Comparison of ENCODE assay signal across 21 cellular contexts in the genomic region with DNA sequence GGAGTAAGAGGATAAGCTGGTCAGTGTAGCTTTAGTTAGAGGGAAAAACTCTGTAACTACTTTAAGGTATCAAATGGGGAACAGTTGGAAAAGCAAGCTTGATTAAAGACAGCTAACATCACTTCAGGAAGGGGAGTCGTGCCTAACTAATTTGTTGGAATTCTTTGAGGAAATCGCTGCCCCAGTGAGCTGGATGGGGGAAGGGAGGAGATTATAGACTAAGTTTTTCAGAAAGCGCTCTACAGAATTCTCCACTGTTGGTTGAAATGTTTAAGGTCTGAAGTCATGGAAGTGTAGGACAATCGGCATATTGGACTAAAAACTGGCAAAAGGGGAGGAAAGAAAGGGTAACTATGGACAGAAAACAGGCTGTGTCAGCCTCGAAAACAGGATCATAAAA.
DNase-seq lines count a peak whose midpoint lies in the region; ATAC-seq and TF ChIP-seq lines count a peak whose summit lies in the region.
"Had no signal": no experiment of that assay in that cellular context is flagged by ENCODE, and none has a peak within 500 bp of the region (broad histone marks: within the 10 kb centered on the region; RNA-seq: fewer than 3 reads in every experiment).

No MANE protein-coding gene starts in this region.

- H3K27ac Mint-ChIP-seq in MCF 10A (ENCODE audit: low read depth, unreplicated experiment) = peak overlapping the region; percentile 29
- H3K27ac Mint-ChIP-seq in type B pancreatic cell = peak overlapping the region; percentile 19
- H3K27ac Mint-ChIP-seq: activated naive CD4-positive, alpha-beta T cell treated with anti-CD3 and anti-CD28 coated beads, Interleukin-2, amount 10 ng/mL, durations not matched to agents 7 days and 5 days; activated T-cell treated with anti-CD3 and anti-CD28 coated beads, Interleukin-2, amount 50 U/mL, for 24 hours; naive thymus-derived CD8-positive, alpha-beta T cell had no signal

- H3K9me3 Mint-ChIP-seq in MCF 10A (ENCODE audit: unreplicated experiment) (no peaks in the 10 kb centered on the region), type B pancreatic cell (peaks cover 4% of the 10 kb centered on the region)
- H3K9me3 Mint-ChIP-seq: activated naive CD4-positive, alpha-beta T cell treated with anti-CD3 and anti-CD28 coated beads, Interleukin-2, amount 10 ng/mL, durations not matched to agents 7 days and 5 days; activated T-cell treated with anti-CD3 and anti-CD28 coated beads, Interleukin-2, amount 50 U/mL, for 24 hours; naive thymus-derived CD8-positive, alpha-beta T cell had no signal

- H3K4me3 ChIP-seq in breast epithelium = no peak overlapping the region
- H3K4me3 ChIP-seq: colonic mucosa, K562, lung, thoracic aorta had no signal

- no peak for DNase-seq in MCF 10A (ENCODE audit: unreplicated experiment)
- DNase-seq in breast epithelium (ENCODE audit: low spot score in 2 of 2) = no peak
- DNase-seq in cerebellar cortex (ENCODE audit: low spot score) = peak; percentile 84
- DNase-seq in left kidney (ENCODE audit: low read depth, low spot score) = peak; percentile 66
- no peak for DNase-seq in type B pancreatic cell (ENCODE audit: extremely low spot score, unreplicated experiment)
- no peak for DNase-seq in NCI-H1048 (lab: John Stamatoyannopoulos, UW)
- no peak for DNase-seq in activated CD4-positive, alpha-beta T cell treated with anti-CD3 and anti-CD28 coated beads, Interleukin-2, amount 50 U/mL, for 4 hours
- DNase-seq: activated CD4-positive, alpha-beta T cell treated with anti-CD3 and anti-CD28 coated beads, Interleukin-2, amount 50 U/mL, for 48 hours; activated naive CD4-positive, alpha-beta T cell treated with anti-CD3 and anti-CD28 coated beads, Interleukin-2, amount 10 ng/mL, durations not matched to agents 7 days and 5 days; activated T-cell treated with anti-CD3 and anti-CD28 coated beads, Interleukin-2, amount 50 U/mL, for 24 hours; BE2C; Calu3; colonic mucosa; naive thymus-derived CD8-positive, alpha-beta T cell; NCI-H510A treated with DMSO at 0.1 percent for 48 hours had no signal

- H3K27me3 ChIP-seq in breast epithelium = no peaks in the 10 kb centered on the region
- H3K27me3 ChIP-seq: BE2C, colonic mucosa had no signal

- BruUV-seq in MCF 10A (replicated peaks; lab: Mats Ljungman, UMichigan) = no TSS peak

- H3K9me3 ChIP-seq in breast epithelium = no peaks in the 10 kb centered on the region
- H3K9me3 ChIP-seq: BE2C, colonic mucosa, thoracic aorta had no signal

- TF ChIP-seq CTCF in MCF 10A (IDR thresholded peaks at IDR 0.05; ENCODE audit: unreplicated experiment) (no peak), breast epithelium (IDR thresholded peaks at IDR 0.05) (no peak), type B pancreatic cell (conservative IDR thresholded peaks at IDR 0.05) (no peak)

- ATAC-seq in GM18907 (IDR thresholded peaks at IDR 0.05; ENCODE audit: unreplicated experiment) = no peak
- ATAC-seq: K562; naive thymus-derived CD8-positive, alpha-beta T cell had no signal

- H3K27me3 Mint-ChIP-seq in MCF 10A (ENCODE audit: insufficient read depth, unreplicated experiment) = no peaks in the 10 kb centered on the region
- H3K27me3 Mint-ChIP-seq in type B pancreatic cell = peaks cover 18% of the 10 kb centered on the region

- no peak for TF ChIP-seq POLR2A in breast epithelium (IDR thresholded peaks at IDR 0.05)

- no peaks in the 10 kb centered on the region for H3K4me1 ChIP-seq in breast epithelium
- H3K4me1 ChIP-seq: BE2C, colonic mucosa had no signal

- H3K27ac ChIP-seq in breast epithelium = no peak overlapping the region
- H3K27ac ChIP-seq: 22Rv1, colonic mucosa, HL-60, thoracic aorta had no signal

- H3K36me3 ChIP-seq in breast epithelium = no peaks in the 10 kb centered on the region
- H3K36me3 ChIP-seq: BE2C, colonic mucosa, thoracic aorta had no signal

- CTCF ChIA-PET in MCF 10A (lab: Yijun Ruan, JAX) = interaction anchor here (0.5 to 1.5 kb wide), 4 partner anchors 8 to 319 kb away, joined by 3 to 6 read pairs (median 4); no protein-coding TSS in a partner anchor

- intact Hi-C loops in MCF 10A (cut with micrococcal nuclease) (no loop called here), breast epithelium (cut with DNase I; ENCODE audit: low total_unique reads) (no loop called here)

- H3K4me1 Mint-ChIP-seq in MCF 10A (ENCODE audit: insufficient read depth, unreplicated experiment) (peaks cover 48% of the 10 kb centered on the region), type B pancreatic cell (ENCODE audit: unreplicated experiment) (peaks cover 43% of the 10 kb centered on the region)
- H3K4me1 Mint-ChIP-seq: activated naive CD4-positive, alpha-beta T cell treated with anti-CD3 and anti-CD28 coated beads, Interleukin-2, amount 10 ng/mL, durations not matched to agents 7 days and 5 days had no signal

- no peaks in the 10 kb centered on the region for H3K36me3 Mint-ChIP-seq in MCF 10A (ENCODE audit: insufficient read depth, unreplicated experiment)
- peaks cover 3% of the 10 kb centered on the region for H3K36me3 Mint-ChIP-seq in type B pancreatic cell
- H3K36me3 Mint-ChIP-seq: activated naive CD4-positive, alpha-beta T cell treated with anti-CD3 and anti-CD28 coated beads, Interleukin-2, amount 10 ng/mL, durations not matched to agents 7 days and 5 days; naive thymus-derived CD8-positive, alpha-beta T cell had no signal

- POLR2A ChIA-PET in MCF 10A (lab: Yijun Ruan, JAX) = interaction anchor here (0.5 kb wide), 1 partner anchor 75 kb away, joined by 3 read pairs; no protein-coding TSS in a partner anchor

- H3K4me3 Mint-ChIP-seq in MCF 10A (ENCODE audit: unreplicated experiment) (no peak overlapping the region), type B pancreatic cell (peak overlapping the region; percentile 70)
- H3K4me3 Mint-ChIP-seq: activated naive CD4-positive, alpha-beta T cell treated with anti-CD3 and anti-CD28 coated beads, Interleukin-2, amount 10 ng/mL, durations not matched to agents 7 days and 5 days; activated T-cell treated with anti-CD3 and anti-CD28 coated beads, Interleukin-2, amount 50 U/mL, for 24 hours; naive thymus-derived CD8-positive, alpha-beta T cell had no signal

Comparison
In these comparisons a context has a peak if more than half of its experiments do, and no peak if none do; other contexts are left out.
1. DNase-seq: peak in cerebellar cortex (single experiment) and left kidney (single experiment); none in MCF 10A (single experiment), breast epithelium (0 of 2), type B pancreatic cell (single experiment), NCI-H1048 (single experiment) and activated CD4-positive, alpha-beta T cell treated with anti-CD3 and anti-CD28 coated beads, Interleukin-2, amount 50 U/mL, for 4 hours (0 of 2).